ENCODE assay signal across 24 cellular contexts in genomic region chr12:93031028-93031427, GRCh38.
"Had no signal": no experiment of that assay in that cellular context is flagged by ENCODE, and none has a peak within 500 bp of the region (broad histone marks: within the 10 kb centered on the region; RNA-seq: fewer than 3 reads in every experiment).

No MANE protein-coding gene starts in this region.

- ATAC-seq: effector memory CD8-positive, alpha-beta T cell; esophagus mucosa; gastrocnemius medialis; heart right ventricle; left colon; left lobe of liver; lower lobe of right lung; mucosa of descending colon had no signal

- H3K4me1 ChIP-seq: colonic mucosa, esophagus squamous epithelium, gastrocnemius medialis, lower lobe of right lung had no signal

- H3K27ac Mint-ChIP-seq: dendritic cell treated with granulocyte-macrophage colony-stimulating factor and Interleukin-4, amounts not matched to agents 40 ng/mL and 50 ng/mL, for 4 days; effector memory CD8-positive, alpha-beta T cell; endodermal cell; mesothelial cell of epicardium had no signal

- H3K9me3 ChIP-seq: colonic mucosa, esophagus squamous epithelium, gastrocnemius medialis, heart right ventricle, lower lobe of right lung, mucosa of descending colon had no signal

- H3K27ac ChIP-seq: colonic mucosa, epithelial cell of prostate, esophagus squamous epithelium, gastrocnemius medialis, lower lobe of right lung had no signal

- H3K27me3 ChIP-seq: colonic mucosa, esophagus squamous epithelium, gastrocnemius medialis, heart right ventricle had no signal

- H3K9me3 Mint-ChIP-seq: dendritic cell treated with granulocyte-macrophage colony-stimulating factor and Interleukin-4, amounts not matched to agents 40 ng/mL and 50 ng/mL, for 4 days; effector memory CD8-positive, alpha-beta T cell; endodermal cell had no signal

- H3K4me3 ChIP-seq: colonic mucosa, esophagus squamous epithelium, gastrocnemius medialis, heart right ventricle, lower lobe of right lung, mucosa of descending colon had no signal

- H3K27me3 Mint-ChIP-seq: dendritic cell treated with granulocyte-macrophage colony-stimulating factor and Interleukin-4, amounts not matched to agents 40 ng/mL and 50 ng/mL, for 4 days had no signal

- H3K36me3 ChIP-seq: colonic mucosa, esophagus squamous epithelium, gastrocnemius medialis, heart right ventricle, lower lobe of right lung had no signal

- H3K36me3 Mint-ChIP-seq: mesothelial cell of epicardium had no signal

- DNase-seq: colonic mucosa; cortex of kidney; effector CD8-positive, alpha-beta T cell; effector memory CD8-positive, alpha-beta T cell; endodermal cell; erythroblast; esophagus squamous epithelium; foreskin fibroblast; foreskin melanocyte; gastrocnemius medialis; glutamatergic neuron; head of caudate nucleus; heart right ventricle; hippocampal formation; left colon; left ventricle myocardium superior; lower lobe of right lung; mesenchymal stem cell; mucosa of descending colon had no signal

- H3K4me3 Mint-ChIP-seq: dendritic cell treated with granulocyte-macrophage colony-stimulating factor and Interleukin-4, amounts not matched to agents 40 ng/mL and 50 ng/mL, for 4 days; effector memory CD8-positive, alpha-beta T cell; endodermal cell; mesothelial cell of epicardium had no signal
